ENCODE assay signal across 1 cellular context in the genomic region with DNA sequence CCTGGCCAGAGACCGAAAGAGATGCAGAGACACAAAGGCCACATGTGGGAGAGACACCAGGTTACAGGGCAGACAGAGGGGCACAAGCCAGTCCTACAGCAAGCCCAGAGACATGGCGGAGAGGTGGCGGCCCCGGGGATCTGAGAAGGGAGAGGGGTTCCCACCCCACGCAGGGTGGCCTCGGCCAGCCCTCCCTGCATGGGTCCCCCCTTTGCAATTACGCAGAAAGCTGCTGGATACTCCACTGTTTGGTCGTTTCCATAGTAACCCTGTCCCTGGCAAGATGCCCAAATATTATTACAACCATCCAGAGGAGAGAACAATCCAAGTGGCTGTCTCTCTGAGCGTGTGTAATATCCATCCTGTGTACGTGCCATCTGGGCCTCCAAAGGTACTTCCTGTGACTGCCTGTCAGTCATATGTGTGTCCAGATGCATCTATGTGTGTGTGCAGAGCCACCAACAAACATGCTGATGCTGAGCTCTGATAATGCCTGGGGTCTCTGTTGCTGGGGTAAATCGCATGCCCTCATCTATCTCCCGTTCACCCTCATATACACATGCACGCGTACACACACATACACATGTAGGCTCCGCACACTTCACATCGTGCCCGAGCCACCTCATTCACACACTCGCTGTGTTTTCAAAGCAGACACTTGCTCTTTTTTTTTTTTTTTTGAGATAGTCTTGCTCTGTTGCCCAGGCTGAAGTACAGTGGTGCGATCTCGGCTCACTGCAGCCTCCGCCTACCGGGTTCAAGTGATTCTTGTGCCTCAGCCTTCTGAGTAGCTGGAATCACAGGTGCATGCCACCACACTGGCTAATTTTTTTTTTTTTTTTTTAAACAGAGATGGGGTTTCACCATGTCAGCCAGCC.
TF ChIP-seq lines count a peak whose summit lies in the region.

No MANE protein-coding gene starts in this region.

TF ChIP-seq in endothelial cell of umbilical vein, 7 proteins besides CTCF, POLR2A, EP300 and RAD21:
- TF ChIP-seq POLR2AphosphoS5 (IDR thresholded peaks at IDR 0.05; ENCODE audit: insufficient read depth, low read depth, low read length) (peak; percentile 19), MAX (IDR thresholded peaks at IDR 0.05; ENCODE audit: insufficient read depth, insufficient read length) (no peak)
